ENCODE assay signal across 9 cellular contexts in genomic region chrX:155086202-155086840, GRCh38. TPM values are rescaled to one million over a fixed set of nuclear protein-coding genes. Genes with fewer than 3 reads are reported as not detected.
A peak's percentile ranks its signal among the peaks of the same experiment; 100 is the strongest.
DNase-seq lines count a peak whose midpoint lies in the region; ATAC-seq and TF ChIP-seq lines count a peak whose summit lies in the region.
"Had no signal": no experiment of that assay in that cellular context is flagged by ENCODE, and none has a peak within 500 bp of the region (broad histone marks: within the 10 kb centered on the region; RNA-seq: fewer than 3 reads in every experiment).

No MANE protein-coding gene starts in this region.

- H3F3A ChIP-seq in PC-9 (ENCODE audit: insufficient read depth, low read depth) = no peaks in the 10 kb centered on the region

- DNase-seq in NCI-H1105 treated with DMSO at 0.1 percent for 48 hours (lab: John Stamatoyannopoulos, UW) = peak; percentile 6
- no peak for DNase-seq in NCI-H1105 (lab: John Stamatoyannopoulos, UW)
- peak in 1 of 2 experiments; percentile 26 for DNase-seq in PC-9
- peak; percentile 50 for DNase-seq in adipocyte (ENCODE audit: low read depth)
- peak; percentile 43 for DNase-seq in left kidney (ENCODE audit: low read depth, low spot score)
- no peak for DNase-seq in tibial artery
- DNase-seq in COLO829 (ENCODE audit: low spot score) = no peak

- H3K9me2 ChIP-seq in PC-9 (ENCODE audit: insufficient read depth) = no peaks in the 10 kb centered on the region

- no peak overlapping the region for H2AFZ ChIP-seq in PC-9

- no peaks in the 10 kb centered on the region for H3K79me2 ChIP-seq in PC-9 (ENCODE audit: low read depth)

- no peak overlapping the region for H3K4me3 ChIP-seq in PC-9
- no peak overlapping the region for H3K4me3 ChIP-seq in adipocyte (ENCODE audit: low read length)
- no peak overlapping the region for H3K4me3 ChIP-seq in tibial artery
- H3K4me3 ChIP-seq: BLaER1 treated with 17β-estradiol and CSF1 and Interleukin-3, amounts not matched to agents 10 nM and 100 nM had no signal

- H3K4me2 ChIP-seq in PC-9 = no peak overlapping the region
- H3K4me2 ChIP-seq: BLaER1 treated with 17β-estradiol and CSF1 and Interleukin-3, amounts not matched to agents 10 nM and 100 nM had no signal

- no peak for ATAC-seq in GM21737 (IDR thresholded peaks at IDR 0.05; ENCODE audit: unreplicated experiment)

- TF ChIP-seq CTCF in PC-9 (conservative IDR thresholded peaks at IDR 0.05) (peak; percentile 71), tibial artery (IDR thresholded peaks at IDR 0.05) (peak; percentile 28 to 34)

- no peaks in the 10 kb centered on the region for H4K20me1 ChIP-seq in PC-9 (ENCODE audit: insufficient read depth)

- intact Hi-C loops in PC-9 (cut with micrococcal nuclease; ENCODE audit: unreplicated experiment) (no loop called here), tibial artery (cut with DNase I; ENCODE audit: low total_unique reads) (no loop called here)

- no peak overlapping the region for H3K9ac ChIP-seq in adipocyte (ENCODE audit: low read length)
- H3K9ac ChIP-seq: BLaER1 treated with 17β-estradiol and CSF1 and Interleukin-3, amounts not matched to agents 10 nM and 100 nM had no signal

- CTCF ChIA-PET in PC-9 (lab: Charles Lee) = interaction anchor here (0.6 to 0.8 kb wide), 3 partner anchors 62 to 169 kb away, joined by 3 to 4 read pairs (median 3); no protein-coding TSS in a partner anchor

- no peaks in the 10 kb centered on the region for H3K9me3 ChIP-seq in PC-9 (ENCODE audit: insufficient read depth, low read depth)
- H3K9me3 ChIP-seq in adipocyte (ENCODE audit: control insufficient read depth, low read length) = no peaks in the 10 kb centered on the region
- no peaks in the 10 kb centered on the region for H3K9me3 ChIP-seq in tibial artery
- H3K9me3 ChIP-seq: BLaER1 treated with 17β-estradiol and CSF1 and Interleukin-3, amounts not matched to agents 10 nM and 100 nM had no signal

- H3K27me3 ChIP-seq in PC-9 (ENCODE audit: insufficient read depth, low read depth) (no peaks in the 10 kb centered on the region), adipocyte (replicated peaks; ENCODE audit: control insufficient read depth, insufficient read depth, low read length) (no peaks in the 10 kb centered on the region), tibial artery (no peaks in the 10 kb centered on the region)

- no TSS peak for BruUV-seq in PC-9 (replicated peaks; lab: Mats Ljungman, UMichigan)

- H3K27ac ChIP-seq in PC-9 (no peak overlapping the region), tibial artery (no peak overlapping the region)
- H3K27ac ChIP-seq: BLaER1 treated with 17β-estradiol and CSF1 and Interleukin-3, amounts not matched to agents 10 nM and 100 nM had no signal

- POLR2A ChIA-PET in PC-9 (lab: Charles Lee; ENCODE audit: unreplicated experiment) = no interaction called here

- H3K4me1 ChIP-seq in PC-9 (replicated peaks; ENCODE audit: insufficient read depth) = no peaks in the 10 kb centered on the region
- no peaks in the 10 kb centered on the region for H3K4me1 ChIP-seq in adipocyte (ENCODE audit: control insufficient read depth, insufficient read depth, low read length)
- no peaks in the 10 kb centered on the region for H3K4me1 ChIP-seq in tibial artery

- H3K36me3 ChIP-seq in PC-9 (ENCODE audit: low read depth) (no peaks in the 10 kb centered on the region), adipocyte (ENCODE audit: control insufficient read depth, insufficient read depth, low read length, severe bottlenecking) (peaks cover 12% of the 10 kb centered on the region), tibial artery (peaks cover 0 to 16% (median 0%) of the 10 kb centered on the region in 3 donors)

RNA-seq across cellular contexts. Expression of gene BRCC3, which starts 15.0 kb away (rescaled TPM):
- 40.2 and 52.0 TPM in 2 replicates for total RNA-seq in PC-9 (2021)

RNA-seq across cellular contexts. Expression of gene CMC4, which starts 15.4 kb away (rescaled TPM):
- 13.7 and 15.8 TPM in 2 replicates for total RNA-seq in PC-9 (2021)

RNA-seq across cellular contexts. Expression of gene MTCP1, which starts 15.4 kb away (rescaled TPM):
- 30.8 and 49.5 TPM in 2 replicates for total RNA-seq in PC-9 (2021)

RNA-seq across cellular contexts. Expression of gene FUNDC2, which starts 59.7 kb away (rescaled TPM):
- 90.6 and 108 TPM in 2 replicates for total RNA-seq in PC-9 (2021)

Comparison
In these comparisons a context has a peak if more than half of its experiments do, and no peak if none do; other contexts are left out.
1. DNase-seq: peak in NCI-H1105 treated with DMSO at 0.1 percent for 48 hours (single experiment), adipocyte (single experiment) and left kidney (single experiment); none in NCI-H1105 (single experiment), tibial artery (0 of 2) and COLO829 (single experiment).